ENCODE assay signal across 16 cellular contexts in genomic region chr9:124799274-124800006, GRCh38. TPM values are rescaled to one million over a fixed set of nuclear protein-coding genes. Genes with fewer than 3 reads are reported as not detected.
DNase-seq lines count a peak whose midpoint lies in the region; ATAC-seq and TF ChIP-seq lines count a peak whose summit lies in the region.
"Had no signal": no experiment of that assay in that cellular context is flagged by ENCODE, and none has a peak within 500 bp of the region (broad histone marks: within the 10 kb centered on the region; RNA-seq: fewer than 3 reads in every experiment).

No MANE protein-coding gene starts in this region.

- H2BK5ac ChIP-seq in IMR-90 (ENCODE audit: low read depth, low read length, poor library complexity, severe bottlenecking) = no peak overlapping the region
- H2BK5ac ChIP-seq in mesendoderm (ENCODE audit: low read length) = no peak overlapping the region

- H3K9ac ChIP-seq in IMR-90 (ENCODE audit: low read depth, low read length) (no peak overlapping the region), mesendoderm (ENCODE audit: low read length) (no peak overlapping the region)
- H3K9ac ChIP-seq: KMS-11 had no signal

- CTCF ChIA-PET in AG04450 (lab: Charles Lee) (interaction anchor here (0.6 to 1.8 kb wide), 3 partner anchors 25 to 53 kb away, joined by 3 to 4 read pairs (median 4); no protein-coding TSS in a partner anchor), IMR-90 (lab: Yijun Ruan, JAX) (interaction anchor here (1.3 kb wide), 1 partner anchor 14 kb away, joined by 3 read pairs; no protein-coding TSS in a partner anchor), WTC11 (lab: Charles Lee) (interaction anchor here (0.7 to 4.5 kb wide), 11 partner anchors 9 to 262 kb away, joined by 3 to 32 read pairs (median 7); partner anchors contain the start of genes OLFML2A and WDR38)

- peak overlapping the region; percentile 29 for H2AFZ ChIP-seq in IMR-90 (replicated peaks; ENCODE audit: low read length, poor library complexity)

- H4K8ac ChIP-seq in IMR-90 (ENCODE audit: low read depth in 2 of 2, low read length in 2 of 2) (no peak overlapping the region), mesendoderm (ENCODE audit: low read depth, low read length) (no peak overlapping the region)

- H2BK120ac ChIP-seq in IMR-90 (ENCODE audit: low read depth, low read length) (no peak overlapping the region), mesendoderm (ENCODE audit: low read depth, low read length) (no peak overlapping the region)

- no TSS peak for BruUV-seq in IMR-90 (replicated peaks; lab: Mats Ljungman, UMichigan)

- H3K14ac ChIP-seq in IMR-90 (replicated peaks; ENCODE audit: low read depth, low read length) = no peak overlapping the region

- no peak overlapping the region for H2AK9ac ChIP-seq in IMR-90 (replicated peaks; ENCODE audit: low read depth, low read length, poor library complexity)

- 96% methylated on average over 5 of the region's 13 CpGs; no CpG with 5 or more reads in 1 of the 2 experiments for WGBS in IMR-90 (ENCODE audit: extremely low coverage in 2 of 2, insufficient read length in 1 of 2), 2 experiments
- no CpG with 5 or more reads among the region's 13 CpGs for WGBS in mesendoderm (ENCODE audit: extremely low coverage, insufficient coverage, low lambda C conversion rate)

- H3K36me3 ChIP-seq in IMR-90 (ENCODE audit: control insufficient read depth, insufficient read depth, low read length) (peaks cover 1% of the 10 kb centered on the region; the same call in 1 of the 2 replicates), mesendoderm (ENCODE audit: control insufficient read depth, insufficient read depth, low read length) (no peaks in the 10 kb centered on the region)

- no peaks in the 10 kb centered on the region; the same call in 1 of the 2 replicates for H3K9me1 ChIP-seq in IMR-90 (ENCODE audit: insufficient read depth, low read length)

- TF ChIP-seq POLR2A in IMR-90 (IDR thresholded peaks at IDR 0.05; ENCODE audit: low read depth, low read length) = no peak

- H2AK5ac ChIP-seq in IMR-90 (ENCODE audit: low read depth, low read length) = no peak overlapping the region; the same call in 1 of the 2 replicates
- H2AK5ac ChIP-seq in mesendoderm (ENCODE audit: low read length) = no peak overlapping the region

- no peak overlapping the region for H2BK20ac ChIP-seq in IMR-90 (ENCODE audit: low read depth, low read length)

- no peaks in the 10 kb centered on the region for H4K20me1 ChIP-seq in IMR-90 (ENCODE audit: insufficient read depth, low read length)

- in situ Hi-C loops in IMR-90 (cut with MboI; ENCODE audit: low sequenced_read_pairs) = no loop called here

- H3K4ac ChIP-seq in IMR-90 (ENCODE audit: low read depth, low read length) (no peak overlapping the region), mesendoderm (ENCODE audit: low read depth, low read length) (no peak overlapping the region)

- H3K56ac ChIP-seq in IMR-90 (ENCODE audit: extremely low read depth, insufficient read depth, low read length) (no peak overlapping the region), mesendoderm (ENCODE audit: low read length) (no peak overlapping the region)

- no peak overlapping the region for H4K91ac ChIP-seq in IMR-90 (ENCODE audit: insufficient read depth, low read depth, low read length)

- H3K4me3 ChIP-seq in AG04450 (ENCODE audit: low read depth, low read length) (no peak overlapping the region), IMR-90 (ENCODE audit: insufficient read depth, low read depth, low read length) (no peak overlapping the region), mesendoderm (ENCODE audit: low read length) (no peak overlapping the region)

- H3K4me2 ChIP-seq in IMR-90 (ENCODE audit: low read depth, low read length) = no peak overlapping the region
- no peak overlapping the region for H3K4me2 ChIP-seq in mesendoderm (ENCODE audit: low read length)
- H3K4me2 ChIP-seq: KMS-11 had no signal

- H3K4me1 Mint-ChIP-seq in WTC11 (0 out of 2 replicates have a peak, but pooled peaks cover 4% of the 10 kb centered on the region), naive B cell (peaks cover 22 to 51% (median 47%) of the 10 kb centered on the region in 3 donors)

- H3K27ac Mint-ChIP-seq in WTC11 (no peak overlapping the region), naive B cell (peak overlapping the region; percentile 65 to 100 (median 99))

- intact Hi-C loops in IMR-90 (cut with micrococcal nuclease) = no loop called here

- no peaks in the 10 kb centered on the region for H3K79me1 ChIP-seq in IMR-90 (ENCODE audit: low read depth in 1 of 2, low read length in 2 of 2)
- H3K79me1 ChIP-seq in mesendoderm (ENCODE audit: low read length) = no peaks in the 10 kb centered on the region

- H3K27me3 ChIP-seq in AG04450 (ENCODE audit: control insufficient read depth, insufficient read depth, low read length) (no peaks in the 10 kb centered on the region), IMR-90 (ENCODE audit: control insufficient read depth, insufficient read depth, low read length) (no peaks in the 10 kb centered on the region; the same call in 1 of the 2 replicates), mesendoderm (ENCODE audit: insufficient read depth, low read length, poor library complexity) (no peaks in the 10 kb centered on the region)

- no peaks in the 10 kb centered on the region for H3K27me3 Mint-ChIP-seq in WTC11 (ENCODE audit: low read depth)
- H3K27me3 Mint-ChIP-seq in naive B cell = no peaks in the 10 kb centered on the region

- no peak for TF ChIP-seq RAD21 in IMR-90 (IDR thresholded peaks at IDR 0.05; ENCODE audit: low read length)

- H3K27ac ChIP-seq in AG04450 (ENCODE audit: low read depth, low read length) (peak overlapping the region; percentile 21), IMR-90 (ENCODE audit: insufficient read depth, low read length) (no peak overlapping the region), mesendoderm (ENCODE audit: low read depth, low read length) (no peak overlapping the region)
- H3K27ac ChIP-seq: KMS-11 had no signal

- no peaks in the 10 kb centered on the region for H3K79me2 ChIP-seq in mesendoderm (ENCODE audit: control insufficient read depth, insufficient read depth, low read length)

- DNase-seq in AG04450 (ENCODE audit: low read depth, low spot score) (no peak), IMR-90 (no peak), WTC11 (ENCODE audit: low spot score) (no peak), naive B cell (no peak), GF-D8 (lab: John Stamatoyannopoulos, UW) (no peak), mesendoderm (no peak), NCI-H510A treated with DMSO at 0.1 percent for 48 hours (lab: John Stamatoyannopoulos, UW) (no peak)
- DNase-seq: DMS53, NCI-H1092 treated with DMSO at 0.1 percent for 48 hours, NCI-H187 treated with DMSO at 0.1 percent for 48 hours, NCI-H524 treated with DMSO at 0.1 percent for 48 hours, PC-3 had no signal

- no peaks in the 10 kb centered on the region for H3K9me3 ChIP-seq in AG04450 (ENCODE audit: control insufficient read depth, insufficient read depth, low read length)
- no peaks in the 10 kb centered on the region for H3K9me3 ChIP-seq in IMR-90 (ENCODE audit: control insufficient read depth, insufficient read depth, low read length)

- no peaks in the 10 kb centered on the region for H3K9me3 Mint-ChIP-seq in WTC11
- peaks cover 0 to 5% (median 0%) of the 10 kb centered on the region in 7 donors for H3K9me3 Mint-ChIP-seq in naive B cell

- no peak overlapping the region for H4K5ac ChIP-seq in IMR-90 (ENCODE audit: low read depth, low read length)
- no peak overlapping the region for H4K5ac ChIP-seq in mesendoderm (ENCODE audit: low read length)

- H3K4me3 Mint-ChIP-seq in WTC11 = no peak overlapping the region
- H3K4me3 Mint-ChIP-seq in naive B cell = peak overlapping the region in 5 of 8 donors; percentile 5 to 85 (median 76)

- ATAC-seq in IMR-90 (ENCODE audit: low read depth) (no peak), WTC11 (no peak), naive B cell (ENCODE audit: low read depth in 2 of 2) (no peak), GM19324 (IDR thresholded peaks at IDR 0.05; ENCODE audit: low FRiP score, unreplicated experiment) (no peak)
- ATAC-seq: PC-3 had no signal

- no peak overlapping the region for H2BK15ac ChIP-seq in IMR-90 (ENCODE audit: low read depth, low read length)
- no peak overlapping the region for H2BK15ac ChIP-seq in mesendoderm (replicated peaks; ENCODE audit: low read depth)

- dilution Hi-C loops in IMR-90 (cut with HindIII; ENCODE audit: low sequenced_read_pairs, unreplicated experiment) = no loop called here

- no peak for TF ChIP-seq CTCF in AG04450 (IDR thresholded peaks at IDR 0.05; ENCODE audit: low read depth, low read length)
- no peak for TF ChIP-seq CTCF in IMR-90 (conservative IDR thresholded peaks at IDR 0.05; ENCODE audit: low read depth, low read length)
- TF ChIP-seq CTCF in WTC11 (IDR thresholded peaks at IDR 0.05) = no peak

- no peak overlapping the region for H3K23ac ChIP-seq in IMR-90 (ENCODE audit: low read depth, low read length)
- H3K23ac ChIP-seq in mesendoderm (ENCODE audit: low read length) = no peak overlapping the region

- POLR2A ChIA-PET in AG04450 (lab: Yijun Ruan, JAX) (interaction anchor here (2.1 kb wide), 1 partner anchor 20 kb away, joined by 12 read pairs; no protein-coding TSS in a partner anchor), IMR-90 (lab: Charles Lee; ENCODE audit: unreplicated experiment) (interaction anchor here (0.6 kb wide), 1 partner anchor 29 kb away, joined by 3 read pairs; no protein-coding TSS in a partner anchor), WTC11 (lab: Charles Lee) (no interaction called here)

- H3K18ac ChIP-seq in IMR-90 (ENCODE audit: low read depth, low read length) = no peak overlapping the region
- H3K18ac ChIP-seq in mesendoderm (ENCODE audit: low read length) = no peak overlapping the region

- H3K36me3 Mint-ChIP-seq in WTC11 (no peaks in the 10 kb centered on the region), naive B cell (no peaks in the 10 kb centered on the region)

- H3K4me1 ChIP-seq in IMR-90 (ENCODE audit: control insufficient read depth, insufficient read depth, low read length) (peaks cover 14% of the 10 kb centered on the region; the same call in 1 of the 2 replicates), mesendoderm (ENCODE audit: control insufficient read depth, low read depth, low read length) (no peaks in the 10 kb centered on the region)

RNA-seq across cellular contexts. Expression of gene OLFML2A, which starts 22.5 kb away (rescaled TPM):
- polyA plus RNA-seq in AG04450 (2011; rRNA removed) (22.3 and 34.4 TPM in 2 replicates), IMR-90 (2012; rRNA removed) (4.7 and 5.9 TPM in 2 replicates), naive B cell (ENCODE audit: low read depth in 6 of 6) (under 1 TPM in 5 of 6 donors, not detected in 1; 0.09 to 0.39 (median 0.16) TPM)
- 14.6 and 17.9 TPM in 2 replicates for polyA minus RNA-seq in AG04450 (2011; rRNA and poly(A)+ RNA removed)
- total RNA-seq in IMR-90 (2012; rRNA removed) (1.4 and 2.0 TPM in 2 replicates), WTC11 (2021) (6.7 to 11.6 TPM (median 11.2 TPM) in 3 replicates)
- polyA plus RNA-seq in IMR-90 (2012; cell fraction: cytosol; rRNA removed) = 5.6 and 18.2 TPM in 2 replicates
- polyA plus RNA-seq in IMR-90 (2012; cell fraction: nucleus; rRNA removed; ENCODE audit: low replicate concordance) = 4.1 and 7.9 TPM in 2 replicates
- polyA plus RNA-seq in mesendoderm (2013, experiment 1 of 2) = 2.1 TPM
- polyA plus RNA-seq in mesendoderm (2013, experiment 2 of 2) = 2.4 TPM

RNA-seq across cellular contexts. Expression of gene NR6A1, which starts 28.3 kb away (rescaled TPM):
- polyA plus RNA-seq in AG04450 (2011; rRNA removed) (0.10 and 0.12 TPM in 2 replicates), IMR-90 (2012; rRNA removed) (0.10 and 0.14 TPM in 2 replicates), naive B cell (ENCODE audit: low read depth in 6 of 6) (under 1 TPM in 2 of 6 donors, not detected in 4; 0.08 to 0.11 TPM)
- 0.30 and 0.87 TPM in 2 replicates for polyA minus RNA-seq in AG04450 (2011; rRNA and poly(A)+ RNA removed)
- total RNA-seq in IMR-90 (2012; rRNA removed) (0.28 and 0.36 TPM in 2 replicates), WTC11 (2021) (164 to 222 TPM (median 218 TPM) in 3 replicates)
- 0.03 TPM in 2 replicates for polyA plus RNA-seq in IMR-90 (2012; cell fraction: cytosol; rRNA removed)
- polyA plus RNA-seq in IMR-90 (2012; cell fraction: nucleus; rRNA removed; ENCODE audit: low replicate concordance) = 0.46 and 0.58 TPM in 2 replicates
- polyA plus RNA-seq in mesendoderm (2013, experiment 1 of 2) = 58.7 TPM
- polyA plus RNA-seq in mesendoderm (2013, experiment 2 of 2) = 58.1 TPM

RNA-seq across cellular contexts. Expression of gene WDR38, which starts 53.8 kb away (rescaled TPM):
- polyA plus RNA-seq in AG04450 (2011; rRNA removed) (not detected in 2 replicates), IMR-90 (2012; rRNA removed) (not detected in 2 replicates), naive B cell (ENCODE audit: low read depth in 6 of 6) (not detected)
- not detected in 2 replicates for polyA minus RNA-seq in AG04450 (2011; rRNA and poly(A)+ RNA removed)
- total RNA-seq in IMR-90 (2012; rRNA removed) (not detected in 2 replicates), WTC11 (2021) (not detected in 3 replicates)
- polyA plus RNA-seq in IMR-90 (2012; cell fraction: cytosol; rRNA removed) = not detected in 2 replicates
- polyA plus RNA-seq in IMR-90 (2012; cell fraction: nucleus; rRNA removed; ENCODE audit: low replicate concordance) = not detected in 2 replicates
- not detected for polyA plus RNA-seq in mesendoderm (2013, experiment 1 of 2)
- polyA plus RNA-seq in mesendoderm (2013, experiment 2 of 2) = not detected
- total RNA-seq: MCF 10A, PC-3, SK-MEL-5 had no signal
